19 cellular contexts compared by ENCODE assay signal in the genomic region with DNA sequence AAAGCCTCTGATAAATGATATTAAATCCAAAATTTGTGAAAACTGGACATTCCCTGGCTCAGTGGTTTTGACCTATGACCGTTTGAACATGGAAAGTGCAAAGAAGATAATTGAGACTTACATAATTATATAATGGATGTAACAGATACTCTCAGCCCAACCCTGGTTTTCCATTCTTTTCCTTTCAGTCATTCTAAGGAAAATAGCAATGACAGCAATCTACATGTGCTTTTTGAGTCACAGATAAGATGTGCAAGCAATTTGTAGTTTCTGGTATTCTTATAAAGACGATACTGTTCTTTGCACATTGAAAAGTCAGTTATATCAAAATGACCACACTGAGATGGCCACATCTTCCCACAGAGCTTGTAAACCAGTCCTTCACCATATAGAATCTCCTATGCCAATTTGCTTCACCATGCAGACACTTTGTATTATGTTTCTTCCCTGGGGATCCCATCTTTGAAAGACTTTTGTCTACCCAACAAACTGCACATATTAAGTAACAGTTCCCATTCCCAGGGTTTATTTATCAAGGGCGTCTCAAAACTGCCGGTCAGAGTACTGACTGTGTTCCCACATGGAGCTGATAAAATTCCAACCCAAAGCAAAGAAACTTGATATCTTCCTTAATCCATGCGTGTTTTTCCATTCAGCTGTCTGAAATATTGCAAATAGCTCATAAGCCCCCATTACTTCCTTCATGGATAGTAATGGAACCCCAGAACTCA.
"Had no signal": no experiment of that assay in that cellular context is flagged by ENCODE, and none has a peak within 500 bp of the region (broad histone marks: within the 10 kb centered on the region; RNA-seq: fewer than 3 reads in every experiment).

No MANE protein-coding gene starts in this region.

- H3K9ac ChIP-seq: parathyroid adenoma had no signal

- DNase-seq: activated CD4-positive, alpha-beta T cell treated with anti-CD3 and anti-CD28 coated beads for 4 hours; activated CD8-positive, alpha-beta T cell treated with anti-CD3 and anti-CD28 coated beads for 36 hours; activated effector memory CD4-positive, alpha-beta T cell treated with Interleukin-2 at 50 U/mL for 16 hours; activated naive CD4-positive, alpha-beta T cell treated with anti-CD3 and anti-CD28 coated beads, Interleukin-2, amount 50 U/mL, for 16 hours; activated T-cell treated with anti-CD3 and anti-CD28 coated beads, Interleukin-2, amount 50 U/mL, for 4 hours; adrenal gland; foreskin melanocyte; kidney glomerular epithelial cell; midbrain; naive thymus-derived CD4-positive, alpha-beta T cell; retina; stimulated activated CD4-positive, alpha-beta T cell treated with anti-CD3 and anti-CD28 coated beads, Interleukin-4, amount 100 ng/mL, for 24 hours; stimulated activated naive CD4-positive, alpha-beta T cell; substantia nigra; T-helper 2 cell had no signal

- H3K27me3 Mint-ChIP-seq: activated CD8-positive, alpha-beta T cell treated with anti-CD3 and anti-CD28 coated beads for 36 hours; naive thymus-derived CD4-positive, alpha-beta T cell had no signal

- H3K27ac Mint-ChIP-seq: activated CD8-positive, alpha-beta T cell treated with anti-CD3 and anti-CD28 coated beads for 36 hours; naive thymus-derived CD4-positive, alpha-beta T cell had no signal

- H3K27ac ChIP-seq: adrenal gland, parathyroid adenoma, tibial nerve, vagina had no signal

- H3K9me3 ChIP-seq: adrenal gland, vagina had no signal

- H3K36me3 ChIP-seq: adrenal gland, tibial nerve, vagina had no signal

- H3K27me3 ChIP-seq: adrenal gland, tibial nerve, vagina had no signal

- H3K4me1 ChIP-seq: adrenal gland, parathyroid adenoma had no signal

- H3K4me3 Mint-ChIP-seq: activated CD8-positive, alpha-beta T cell treated with anti-CD3 and anti-CD28 coated beads for 36 hours; activated T-cell treated with anti-CD3 and anti-CD28 coated beads, Interleukin-2, amount 50 U/mL, for 4 hours; naive thymus-derived CD4-positive, alpha-beta T cell had no signal

- H3K4me3 ChIP-seq: adrenal gland, lung, tibial nerve, vagina had no signal

- ATAC-seq: activated CD8-positive, alpha-beta T cell treated with anti-CD3 and anti-CD28 coated beads for 36 hours; activated T-cell treated with anti-CD3 and anti-CD28 coated beads, Interleukin-2, amount 50 U/mL, for 4 hours; naive thymus-derived CD4-positive, alpha-beta T cell had no signal
